Comparison of ENCODE assay signal across 9 cellular contexts in genomic region chr18:5237083-5237722, GRCh38. TPM values are rescaled to one million over a fixed set of nuclear protein-coding genes. Genes with fewer than 3 reads are reported as not detected.
DNase-seq lines count a peak whose midpoint lies in the region; ATAC-seq, FAIRE-seq and TF ChIP-seq lines count a peak whose summit lies in the region.
"Had no signal": no experiment of that assay in that cellular context is flagged by ENCODE, and none has a peak within 500 bp of the region (broad histone marks: within the 10 kb centered on the region; RNA-seq: fewer than 3 reads in every experiment).

No MANE protein-coding gene starts in this region.

- H4K91ac ChIP-seq in mesenchymal stem cell (ENCODE audit: low read length), result no peak overlapping the region

- no peak for FAIRE-seq in RCC 7860 (lab: Jason Lieb, UNC)

- H3K14ac ChIP-seq in mesenchymal stem cell (ENCODE audit: low read length in 2 of 2), result no peak overlapping the region

- in situ Hi-C loops in Panc1 (cut with HindIII; ENCODE audit: low pct_unique_long_range_greater_than_20kb, low sequenced_read_pairs), result no loop called here

- H3K18ac ChIP-seq in mesenchymal stem cell (ENCODE audit: low read depth in 1 of 2, low read length in 2 of 2), result peak overlapping the region; percentile 97 to 100

- H4K8ac ChIP-seq in mesenchymal stem cell (ENCODE audit: low read length), result peak overlapping the region; percentile 100

- peak overlapping the region in 1 of 2 experiments; percentile 43 for H3K4ac ChIP-seq in mesenchymal stem cell (ENCODE audit: low read depth in 1 of 2, low read length in 2 of 2)

- H4K20me1 ChIP-seq in BLaER1, result no peaks in the 10 kb centered on the region

- no peak overlapping the region for H2AK5ac ChIP-seq in mesenchymal stem cell (ENCODE audit: low read length, severe bottlenecking)

- no peak overlapping the region for H2BK15ac ChIP-seq in mesenchymal stem cell (ENCODE audit: low read depth, poor library complexity, severe bottlenecking)

- no peaks in the 10 kb centered on the region for H3K36me3 ChIP-seq in BLaER1
- H3K36me3 ChIP-seq in Panc1 (ENCODE audit: control insufficient read depth, insufficient read depth, low read length), result no peaks in the 10 kb centered on the region
- peaks cover 0 to 23% of the 10 kb centered on the region in 2 experiments for H3K36me3 ChIP-seq in mesenchymal stem cell (ENCODE audit: control insufficient read depth in 1 of 2, insufficient read depth in 2 of 2, low read depth in 1 of 2, low read length in 2 of 2)
- peaks cover 21% of the 10 kb centered on the region for H3K36me3 ChIP-seq in upper lobe of right lung

- H3K4me3 ChIP-seq in BLaER1, result peak overlapping the region; percentile 73
- H3K4me3 ChIP-seq in Panc1 (ENCODE audit: low read depth in 2 of 2, low read length in 2 of 2), result peak overlapping the region; percentile 80 to 88
- peak overlapping the region; percentile 90 for H3K4me3 ChIP-seq in coronary artery
- H3K4me3 ChIP-seq in mesenchymal stem cell (ENCODE audit: insufficient read depth in 1 of 2, low read depth in 1 of 2, low read length in 2 of 2), result peak overlapping the region; percentile 80 to 86
- H3K4me3 ChIP-seq in upper lobe of right lung, result peak overlapping the region; percentile 67

- H3K9ac ChIP-seq in BLaER1 (peak overlapping the region; percentile 79), mesenchymal stem cell (ENCODE audit: low read length) (peak overlapping the region; percentile 97)

- H3K4me2 ChIP-seq in BLaER1 (peak overlapping the region; percentile 90), mesenchymal stem cell (ENCODE audit: low read length, poor library complexity, severe bottlenecking) (peak overlapping the region; percentile 98)

- H3K27ac ChIP-seq in BLaER1, result peak overlapping the region; percentile 82
- H3K27ac ChIP-seq in Panc1 (ENCODE audit: low read length), result peak overlapping the region; percentile 85
- peak overlapping the region; percentile 94 to 99 for H3K27ac ChIP-seq in coronary artery
- H3K27ac ChIP-seq in mesenchymal stem cell (ENCODE audit: low read length, poor library complexity, severe bottlenecking), result peak overlapping the region; percentile 100
- H3K27ac ChIP-seq in upper lobe of right lung, result peak overlapping the region; percentile 99

- H3K4me1 ChIP-seq in BLaER1, result peaks cover 18% of the 10 kb centered on the region
- peaks cover 7% of the 10 kb centered on the region for H3K4me1 ChIP-seq in Panc1 (ENCODE audit: control insufficient read depth, insufficient read depth, low read length)
- peaks cover 6% of the 10 kb centered on the region for H3K4me1 ChIP-seq in mesenchymal stem cell (ENCODE audit: control insufficient read depth, insufficient read depth, low read depth, low read length)
- peaks cover 22% of the 10 kb centered on the region for H3K4me1 ChIP-seq in upper lobe of right lung

- H3K27me3 ChIP-seq in BLaER1 (no peaks in the 10 kb centered on the region), Panc1 (ENCODE audit: control insufficient read depth, insufficient read depth, low read length) (no peaks in the 10 kb centered on the region), mesenchymal stem cell (ENCODE audit: control insufficient read depth in 1 of 2, insufficient read depth in 1 of 2, low read length in 2 of 2) (no peaks in the 10 kb centered on the region), upper lobe of right lung (no peaks in the 10 kb centered on the region)

- H2BK5ac ChIP-seq in mesenchymal stem cell (ENCODE audit: low read depth, low read length, poor library complexity, severe bottlenecking), result no peak overlapping the region

- peak overlapping the region; percentile 68 for H2AFZ ChIP-seq in mesenchymal stem cell (ENCODE audit: low read depth, low read length)

- H3K79me1 ChIP-seq in mesenchymal stem cell (replicated peaks; ENCODE audit: low read length, poor library complexity, severe bottlenecking), result peaks cover 10% of the 10 kb centered on the region

- H2BK12ac ChIP-seq in mesenchymal stem cell (ENCODE audit: low read length in 2 of 2), result no peak overlapping the region

- CTCF ChIA-PET in Panc1 (lab: Charles Lee), result no interaction called here

- H2BK120ac ChIP-seq in mesenchymal stem cell (ENCODE audit: low read depth, low read length), result no peak overlapping the region

- ATAC-seq in GM18861 (IDR thresholded peaks at IDR 0.05; ENCODE audit: unreplicated experiment) (peak; percentile 8), HG03097 (IDR thresholded peaks at IDR 0.05; ENCODE audit: low FRiP score, unreplicated experiment) (peak; percentile 24), Panc1 (peak; percentile 72), upper lobe of right lung (peak; percentile 49)

- BruUV-seq in Panc1 (replicated peaks; lab: Mats Ljungman, UMichigan), result TSS peak; percentile 96

- DNase-seq in Panc1 (ENCODE audit: low read depth, low spot score), result peak; percentile 10
- DNase-seq in coronary artery (ENCODE audit: low spot score), result peak; percentile 83
- peak; percentile 44 for DNase-seq in mesenchymal stem cell
- no peak for DNase-seq in upper lobe of right lung
- no peak for DNase-seq in RCC 7860 (ENCODE audit: low spot score)

- intact Hi-C loops in Panc1 (cut with micrococcal nuclease; ENCODE audit: unreplicated experiment), result loop anchor here (5.0 kb wide), 1 partner anchor 60 kb away; the partner anchor contains the start of gene ZBTB14
- intact Hi-C loops in upper lobe of right lung (cut with DNase I), result no loop called here

- POLR2A ChIA-PET in Panc1 (lab: Charles Lee), result interaction anchor here (0.6 to 1.1 kb wide), 3 partner anchors 59 to 243 kb away, joined by 3 to 5 read pairs (median 4); partner anchors contain the start of gene ZBTB14

- H3K23ac ChIP-seq in mesenchymal stem cell (ENCODE audit: low read length in 2 of 2), result peak overlapping the region in 1 of 2 experiments; percentile 10

- H3K9me3 ChIP-seq in BLaER1 (peaks cover 14% of the 10 kb centered on the region), Panc1 (ENCODE audit: control insufficient read depth, insufficient read depth, low read depth, low read length) (no peaks in the 10 kb centered on the region), mesenchymal stem cell (ENCODE audit: control insufficient read depth, low read length) (no peaks in the 10 kb centered on the region), upper lobe of right lung (no peaks in the 10 kb centered on the region)

- 3% methylated on average over 23 of the region's 23 CpGs for WGBS in mesenchymal stem cell

- TF ChIP-seq CTCF in Panc1 (IDR thresholded peaks at IDR 0.05) (no peak), coronary artery (IDR thresholded peaks at IDR 0.05) (no peak), upper lobe of right lung (IDR thresholded peaks at IDR 0.05) (no peak)

RNA-seq across cellular contexts. Expression of gene AKAIN1, which starts 40.1 kb away (rescaled TPM):
- total RNA-seq in Panc1 (2021; ENCODE audit: unreplicated experiment) (not detected), upper lobe of right lung (not detected)
- not detected for polyA plus RNA-seq in Panc1 (2012; ENCODE audit: insufficient read length)
- not detected for polyA plus RNA-seq in mesenchymal stem cell (2013, experiment 1 of 2)
- polyA plus RNA-seq in mesenchymal stem cell (2013, experiment 2 of 2), result not detected
- total RNA-seq: SK-MEL-5 had no signal

RNA-seq across cellular contexts. Expression of gene ZBTB14, which starts 58.3 kb away (rescaled TPM):
- total RNA-seq in Panc1 (2021; ENCODE audit: unreplicated experiment) (12.6 TPM), upper lobe of right lung (13.4 TPM)
- 6.3 TPM for polyA plus RNA-seq in Panc1 (2012; ENCODE audit: insufficient read length)
- 5.3 TPM for polyA plus RNA-seq in mesenchymal stem cell (2013, experiment 1 of 2)
- 6.4 TPM for polyA plus RNA-seq in mesenchymal stem cell (2013, experiment 2 of 2)

Comparison
In these comparisons a context has a peak if more than half of its experiments do, and no peak if none do; other contexts are left out.
1. ATAC-seq: peak in every context shown above with its lines; median percentile 72 in Panc1; 49 in upper lobe of right lung; 24 in HG03097; 8 in GM18861.
2. DNase-seq: peak in Panc1 (single experiment), coronary artery (single experiment) and mesenchymal stem cell (single experiment); none in upper lobe of right lung (single experiment) and RCC 7860 (single experiment).
3. Peak in every context shown above with its lines, with median percentiles within 50 percentile points of each other: H3K27ac ChIP-seq and H3K4me3 ChIP-seq.